ENCODE assay signal across 9 cellular contexts in the genomic region with DNA sequence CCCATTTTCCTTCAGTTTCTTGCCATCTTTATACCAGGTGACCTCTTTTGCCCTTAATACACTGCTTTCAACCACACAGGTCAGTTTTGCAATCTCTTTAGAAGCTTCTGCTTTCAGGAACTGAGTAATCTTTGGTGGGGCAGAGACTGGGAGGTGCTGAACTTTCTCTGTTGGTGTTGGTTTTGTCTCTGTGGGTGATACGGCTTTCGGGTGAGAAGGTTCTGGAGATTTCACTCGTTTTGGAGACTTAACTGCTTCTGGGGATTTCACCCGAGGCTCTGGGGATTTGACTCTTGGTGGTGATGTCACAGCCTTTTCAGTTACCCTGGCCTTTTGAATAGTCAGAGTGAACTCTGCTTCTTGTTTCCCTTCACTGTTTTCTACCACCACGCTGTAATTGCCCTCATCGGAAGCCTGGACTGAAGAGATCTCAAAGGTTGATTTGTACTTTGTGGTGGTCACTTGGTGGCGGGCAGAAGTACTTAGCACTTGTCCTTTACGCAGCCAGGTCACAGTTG. TPM values are rescaled to one million over a fixed set of nuclear protein-coding genes. Genes with fewer than 3 reads are reported as not detected.
DNase-seq lines count a peak whose midpoint lies in the region; ATAC-seq and TF ChIP-seq lines count a peak whose summit lies in the region.
"Had no signal": no experiment of that assay in that cellular context is flagged by ENCODE, and none has a peak within 500 bp of the region (broad histone marks: within the 10 kb centered on the region; RNA-seq: fewer than 3 reads in every experiment).

No MANE protein-coding gene starts in this region.

- no peak for TF ChIP-seq CTCF in HL-60 (IDR thresholded peaks at IDR 0.05; ENCODE audit: insufficient read depth, low read length)
- TF ChIP-seq CTCF in epithelial cell of esophagus (IDR thresholded peaks at IDR 0.05; ENCODE audit: insufficient read depth, low read depth, low read length, missing control alignments), result no peak

- ATAC-seq in GM18499 (IDR thresholded peaks at IDR 0.05; ENCODE audit: insufficient read depth, unreplicated experiment), result peak; percentile 96
- ATAC-seq in GM21447 (IDR thresholded peaks at IDR 0.05; ENCODE audit: unreplicated experiment), result peak; percentile 97

- H3K4me3 ChIP-seq in HL-60 (replicated peaks; ENCODE audit: insufficient read depth, low read length) (no peak overlapping the region), epithelial cell of esophagus (ENCODE audit: low read length) (no peak overlapping the region)

- no peaks in the 10 kb centered on the region for H3K27me3 ChIP-seq in HL-60 (ENCODE audit: insufficient read depth, poor library complexity, severe bottlenecking)

- DNase-seq in HL-60 (ENCODE audit: low read depth in 1 of 2, low spot score in 1 of 2) (peak; percentile 46 to 88), epithelial cell of esophagus (ENCODE audit: low read depth) (peak; percentile 31), DMS79 treated with DMSO at 0.1 percent for 48 hours (lab: John Stamatoyannopoulos, UW) (no peak), occipital lobe (lab: John Stamatoyannopoulos, UW) (no peak), kidney tubule cell (ENCODE audit: low spot score) (no peak)
- no peak for DNase-seq in activated CD8-positive, alpha-beta memory T cell treated with anti-CD3 and anti-CD28 coated beads, Interleukin-2, amount 50 U/mL, for 4 hours

- peak overlapping the region; percentile 86 for H3K27ac ChIP-seq in HL-60 (replicated peaks)
- H3K27ac ChIP-seq: parathyroid adenoma had no signal

RNA-seq across cellular contexts. Expression of gene PLEKHA3, which starts 50.4 kb away (rescaled TPM):
- total RNA-seq in occipital lobe, result 16.1 TPM

RNA-seq across cellular contexts. Expression of gene FKBP7, which starts 52.3 kb away (rescaled TPM):
- total RNA-seq in occipital lobe, result 9.5 TPM

Comparison
In these comparisons a context has a peak if more than half of its experiments do, and no peak if none do; other contexts are left out.
1. DNase-seq: peak in HL-60 (2 of 2) and epithelial cell of esophagus (single experiment); none in DMS79 treated with DMSO at 0.1 percent for 48 hours (single experiment), occipital lobe (single experiment), kidney tubule cell (single experiment) and activated CD8-positive, alpha-beta memory T cell treated with anti-CD3 and anti-CD28 coated beads, Interleukin-2, amount 50 U/mL, for 4 hours (single experiment).